Comparison of ENCODE assay signal across 8 cellular contexts in genomic region chr7:42911482-42912447, GRCh38. TPM values are rescaled to one million over a fixed set of nuclear protein-coding genes. Genes with fewer than 3 reads are reported as not detected.
DNase-seq lines count a peak whose midpoint lies in the region; ATAC-seq and TF ChIP-seq lines count a peak whose summit lies in the region.

Gene C7orf25, minus strand, starts transcription at chr7:42912070. Its CDS starts 1,170 bp downstream, at chr7:42910900.

- ATAC-seq in GM21576 (IDR thresholded peaks at IDR 0.05; ENCODE audit: unreplicated experiment): peak; percentile 92

- peaks cover 15 to 24% (median 20%) of the 10 kb centered on the region in 3 donors for H3K4me1 Mint-ChIP-seq in IgD-negative memory B cell

- H3K27me3 Mint-ChIP-seq in IgD-negative memory B cell: no peaks in the 10 kb centered on the region

- peak within 1 kb of the TSS; percentile 28 to 48 for H3K27ac ChIP-seq in mucosa of rectum (ENCODE audit: low read depth in 2 of 2, low read length in 2 of 2)

- H3K9ac ChIP-seq in mucosa of rectum (ENCODE audit: low read depth in 1 of 2, low read length in 2 of 2): peak within 1 kb of the TSS; percentile 75 to 76

- H3K4me3 ChIP-seq in epithelial cell of proximal tubule (ENCODE audit: low read depth, low read length): peak within 1 kb of the TSS; percentile 79
- peak within 1 kb of the TSS; percentile 72 to 83 for H3K4me3 ChIP-seq in mucosa of rectum (ENCODE audit: low read length in 2 of 2)

- H3K27me3 ChIP-seq in mucosa of rectum (ENCODE audit: control insufficient read depth in 2 of 2, insufficient read depth in 2 of 2, low read length in 2 of 2): no peaks in the 10 kb centered on the region

- H3K27ac Mint-ChIP-seq in IgD-negative memory B cell: peak within 1 kb of the TSS; percentile 67 to 88 (median 85)

- no peak for TF ChIP-seq CTCF in epithelial cell of proximal tubule (conservative IDR thresholded peaks at IDR 0.05; ENCODE audit: low read depth, low read length)

- no peaks in the 10 kb centered on the region for H3K9me3 ChIP-seq in mucosa of rectum (ENCODE audit: control insufficient read depth in 2 of 2, low read length in 2 of 2)

- H3K36me3 ChIP-seq in mucosa of rectum (ENCODE audit: control insufficient read depth in 2 of 2, insufficient read depth in 2 of 2, low read length in 2 of 2): peaks cover under 1 to 8% of the 10 kb centered on the region in 2 donors

- H3K4me3 Mint-ChIP-seq in IgD-negative memory B cell: peak within 1 kb of the TSS; percentile 92 to 98 (median 93)

- peak; percentile 89 for DNase-seq in DMS 273 treated with DMSO at 0.1 percent for 48 hours (lab: John Stamatoyannopoulos, UW)
- DNase-seq in OCI-M1 (lab: John Stamatoyannopoulos, UW): peak; percentile 92
- peak; percentile 97 for DNase-seq in activated T-cell treated with anti-CD3 and anti-CD28 coated beads, Interleukin-2, amount 50 U/mL, for 1 hour
- peak; percentile 30 for DNase-seq in epithelial cell of proximal tubule (ENCODE audit: low read depth)
- peak; percentile 96 for DNase-seq in stimulated activated CD8-positive, alpha-beta memory T cell treated with anti-CD3 and anti-CD28 coated beads, Interleukin-4, amount 100 ng/mL, for 48 hours

- H3K36me3 Mint-ChIP-seq in IgD-negative memory B cell: peaks cover 5% of the 10 kb centered on the region

- peaks cover 3 to 4% of the 10 kb centered on the region in 2 donors for H3K4me1 ChIP-seq in mucosa of rectum (ENCODE audit: control insufficient read depth in 2 of 2, insufficient read depth in 2 of 2, low read length in 2 of 2)

- no peaks in the 10 kb centered on the region for H3K9me3 Mint-ChIP-seq in IgD-negative memory B cell

RNA-seq across cellular contexts. Expression of gene C7orf25, which starts in this region (rescaled TPM):
- polyA plus RNA-seq in IgD-negative memory B cell: 3.1 TPM
- 4.8 and 9.2 TPM in 2 replicates for total RNA-seq in epithelial cell of proximal tubule

Comparison
In these comparisons a context has a peak if more than half of its experiments do, and no peak if none do; other contexts are left out.
1. Peak in every context shown above with its lines: DNase-seq, ATAC-seq, H3K4me3 ChIP-seq and H3K27ac ChIP-seq.
2. DNase-seq: peak in every context shown above with its lines; median percentile 97 in activated T-cell treated with anti-CD3 and anti-CD28 coated beads, Interleukin-2, amount 50 U/mL, for 1 hour; 96 in stimulated activated CD8-positive, alpha-beta memory T cell treated with anti-CD3 and anti-CD28 coated beads, Interleukin-4, amount 100 ng/mL, for 48 hours; 92 in OCI-M1; 89 in DMS 273 treated with DMSO at 0.1 percent for 48 hours; 30 in epithelial cell of proximal tubule.